ENCODE assay signal across 8 cellular contexts in genomic region chr4:145299380-145300076, GRCh38.
A peak's percentile ranks its signal among the peaks of the same experiment; 100 is the strongest.
DNase-seq lines count a peak whose midpoint lies in the region; ATAC-seq and TF ChIP-seq lines count a peak whose summit lies in the region.

No MANE protein-coding gene starts in this region.

- H3K9me3 ChIP-seq in stomach, result no peaks in the 10 kb centered on the region

- intact Hi-C loops in stomach (cut with DNase I; ENCODE audit: low total_unique reads), result no loop called here

- no peaks in the 10 kb centered on the region for H3K27me3 ChIP-seq in stomach

- ATAC-seq in GM18907 (IDR thresholded peaks at IDR 0.05; ENCODE audit: unreplicated experiment) (peak; percentile 97), HG03064 (IDR thresholded peaks at IDR 0.05; ENCODE audit: low read depth, unreplicated experiment) (peak; percentile 92)
- peak; percentile 87 to 88 for ATAC-seq in activated CD4-positive, CD25-positive, alpha-beta regulatory T cell treated with anti-CD3 and anti-CD28 coated beads, Interleukin-2, amount 50 U/mL, for 24 hours

- WGBS in stomach, 5 donors, result 63 to 82% (median 77%) methylated on average over 5 of the region's 5 CpGs

- H3K27ac ChIP-seq in epithelial cell of prostate, result peak overlapping the region; percentile 6
- no peak overlapping the region for H3K27ac ChIP-seq in stomach

- DNase-seq in epithelial cell of prostate (ENCODE audit: low read depth, low spot score), result peak; percentile 49
- DNase-seq in stimulated activated CD8-positive, alpha-beta memory T cell treated with anti-CD3 and anti-CD28 coated beads, Interleukin-4, amount 100 ng/mL, for 4 hours (ENCODE audit: low read depth in 2 of 2, low spot score in 1 of 2), result peak; percentile 47 to 66
- DNase-seq in NCI-H1048 (lab: John Stamatoyannopoulos, UW), result no peak
- no peak for DNase-seq in NOMO-1 treated with dmso at 0.1 percent for 144 hours (lab: John Stamatoyannopoulos, UW; ENCODE audit: unreplicated experiment)
- no peak for DNase-seq in stomach

- TF ChIP-seq CTCF in stomach (IDR thresholded peaks at IDR 0.05), result no peak

- H3K4me1 ChIP-seq in stomach, result peaks cover 0 to 5% (median 0%) of the 10 kb centered on the region in 4 donors

- no peaks in the 10 kb centered on the region for H3K36me3 ChIP-seq in stomach

- no peak overlapping the region for H3K4me3 ChIP-seq in stomach

- TF ChIP-seq POLR2A in stomach (IDR thresholded peaks at IDR 0.05), result no peak

- no peak for TF ChIP-seq EP300 in stomach (IDR thresholded peaks at IDR 0.05)

Comparison
In these comparisons a context has a peak if more than half of its experiments do, and no peak if none do; other contexts are left out.
1. DNase-seq: peak in epithelial cell of prostate (single experiment) and stimulated activated CD8-positive, alpha-beta memory T cell treated with anti-CD3 and anti-CD28 coated beads, Interleukin-4, amount 100 ng/mL, for 4 hours (2 of 2); none in NCI-H1048 (single experiment), NOMO-1 treated with dmso at 0.1 percent for 144 hours (single experiment) and stomach (single experiment).
2. Peak in every context shown above with its lines, with median percentiles within 50 percentile points of each other: ATAC-seq.